Comparison of ENCODE assay signal across 8 cellular contexts in genomic region chr12:14396071-14396470, GRCh38. TPM values are rescaled to one million over a fixed set of nuclear protein-coding genes. Genes with fewer than 3 reads are reported as not detected.
DNase-seq lines count a peak whose midpoint lies in the region; ATAC-seq, FAIRE-seq and TF ChIP-seq lines count a peak whose summit lies in the region.

No MANE protein-coding gene starts in this region.

- H2AFZ ChIP-seq in HepG2 (ENCODE audit: low read length) = no peak overlapping the region

- peaks cover 0 to 41% (median 0%) of the 10 kb centered on the region in 4 donors for H3K4me1 ChIP-seq in right lobe of liver
- peaks cover 10% of the 10 kb centered on the region for H3K4me1 ChIP-seq in HepG2 (ENCODE audit: insufficient read depth, low read length)
- H3K4me1 ChIP-seq in aorta (ENCODE audit: control insufficient read depth in 1 of 2, insufficient read depth in 2 of 2, low read length in 2 of 2) = peaks cover 0 to 2% of the 10 kb centered on the region in 2 donors

- in situ Hi-C loops in HepG2 (cut with HindIII; ENCODE audit: extremely low pct_ligation_motif_present, low pct_unique_long_range_greater_than_20kb) = no loop called here

- no peaks in the 10 kb centered on the region for H4K20me1 ChIP-seq in HepG2 (ENCODE audit: insufficient read depth, low read length)

- POLR2A ChIA-PET in HepG2 (lab: Yijun Ruan, JAX) = no interaction called here

- TF ChIP-seq EP300 in HepG2 (IDR thresholded peaks at IDR 0.05; ENCODE audit: low read depth in 2 of 2, low read length in 2 of 2) (no peak), HepG2 (CRISPR knock-in tag; IDR thresholded peaks at IDR 0.05; ENCODE audit: borderline replicate concordance) (no peak)

- H3K4me3 ChIP-seq in right lobe of liver = no peak overlapping the region
- no peak overlapping the region for H3K4me3 ChIP-seq in HepG2 (replicated peaks in 1 of 3; ENCODE audit: insufficient read depth in 1 of 3, low read depth in 2 of 3, low read length in 3 of 3)
- peak overlapping the region; percentile 22 for H3K4me3 ChIP-seq in coronary artery
- no peak overlapping the region for H3K4me3 ChIP-seq in aorta (ENCODE audit: low read length in 2 of 2)

- DNase-seq in right lobe of liver (no peak), HepG2 (ENCODE audit: low spot score) (no peak), coronary artery (ENCODE audit: low spot score) (no peak), aorta (no peak), posterior cingulate gyrus (no peak), retina (no peak), DMS153 (lab: John Stamatoyannopoulos, UW) (no peak)

- TF ChIP-seq CTCF in right lobe of liver (IDR thresholded peaks at IDR 0.05) (no peak), HepG2 (CRISPR knock-in tag; IDR thresholded peaks at IDR 0.05) (no peak), coronary artery (IDR thresholded peaks at IDR 0.05) (no peak)

- BruUV-seq in HepG2 (replicated peaks; lab: Mats Ljungman, UMichigan) = no TSS peak

- intact Hi-C loops in right lobe of liver (cut with DNase I) = no loop called here
- intact Hi-C loops in HepG2 (cut with micrococcal nuclease; ENCODE audit: unreplicated experiment) = no loop called here
- intact Hi-C loops in aorta (cut with DNase I) = no loop called here
- intact Hi-C loops in posterior cingulate gyrus (cut with DNase I) = no loop called here

- H3K27me3 ChIP-seq in right lobe of liver (no peaks in the 10 kb centered on the region), HepG2 (ENCODE audit: control insufficient read depth in 1 of 2, insufficient read depth in 2 of 2, low read length in 2 of 2) (no peaks in the 10 kb centered on the region), aorta (ENCODE audit: control insufficient read depth in 1 of 2, insufficient read depth in 2 of 2, low read length in 1 of 2) (no peaks in the 10 kb centered on the region)

- TF ChIP-seq RAD21 in HepG2 (CRISPR knock-in tag; IDR thresholded peaks at IDR 0.05) = no peak

- ATAC-seq in right lobe of liver = peak; percentile 43 to 69 (median 52)
- ATAC-seq in HepG2 = no peak
- ATAC-seq in HG03175 (IDR thresholded peaks at IDR 0.05; ENCODE audit: unreplicated experiment) = peak; percentile 70
- peak; percentile 78 for ATAC-seq in aorta (ENCODE audit: low FRiP score)

- peak; percentile 22 for TF ChIP-seq POLR2A in right lobe of liver (IDR thresholded peaks at IDR 0.05)
- TF ChIP-seq POLR2A in HepG2 (IDR thresholded peaks at IDR 0.05; ENCODE audit: insufficient read depth in 1 of 2, low read depth in 2 of 2, low read length in 2 of 2) = no peak

- 0% methylated on average over 1 of the region's 1 CpG for WGBS in right lobe of liver (ENCODE audit: insufficient coverage, low coverage, low lambda C conversion rate, missing lambda C conversion rate)
- 59% methylated on average over 1 of the region's 1 CpG for WGBS in HepG2 (ENCODE audit: low lambda C conversion rate)
- WGBS in aorta, 2 donors = 7 to 13% methylated on average over 1 of the region's 1 CpG

- H3K4me2 ChIP-seq in HepG2 (ENCODE audit: low read depth, low read length) = no peak overlapping the region

- H3K79me2 ChIP-seq in HepG2 (ENCODE audit: insufficient read depth, low read length) = peaks cover 7% of the 10 kb centered on the region

- CTCF ChIA-PET in HepG2 (lab: Yijun Ruan, JAX; ENCODE audit: low intra/inter-chr PET ratio, low total read pairs) = no interaction called here

- peaks cover 0 to 5% (median 0%) of the 10 kb centered on the region in 4 donors for H3K9me3 ChIP-seq in right lobe of liver
- H3K9me3 ChIP-seq in HepG2 (ENCODE audit: low read length) = no peaks in the 10 kb centered on the region
- H3K9me3 ChIP-seq in aorta (ENCODE audit: control insufficient read depth, low read length) = no peaks in the 10 kb centered on the region

- no peak overlapping the region for H3K9ac ChIP-seq in HepG2 (ENCODE audit: insufficient read depth, low read depth, low read length)

- FAIRE-seq in HepG2 (lab: Jason Lieb, UNC) = no peak

- H3K27ac ChIP-seq in right lobe of liver = peak overlapping the region in 1 of 3 donors; percentile 47
- no peak overlapping the region for H3K27ac ChIP-seq in HepG2 (ENCODE audit: extremely low read length, insufficient read depth, low read length)
- peak overlapping the region; percentile 32 to 44 for H3K27ac ChIP-seq in coronary artery
- peak overlapping the region; percentile 19 to 43 for H3K27ac ChIP-seq in aorta (ENCODE audit: low read depth in 1 of 2, low read length in 2 of 2)

- H3K36me3 ChIP-seq in right lobe of liver (no peaks in the 10 kb centered on the region), HepG2 (replicated peaks in 1 of 2; ENCODE audit: control insufficient read depth in 1 of 2, insufficient read depth in 2 of 2, low read length in 2 of 2) (no peaks in the 10 kb centered on the region), aorta (ENCODE audit: control insufficient read depth in 1 of 2, insufficient read depth in 2 of 2, low read length in 1 of 2) (no peaks in the 10 kb centered on the region)

TF ChIP-seq in HepG2, 621 proteins besides CTCF, POLR2A, EP300 and RAD21 (continues in another document):
- TF ChIP-seq ZBTB4 (CRISPR knock-in tag; IDR thresholded peaks at IDR 0.05; ENCODE audit: borderline replicate concordance) (no peak), RORA (CRISPR knock-in tag; IDR thresholded peaks at IDR 0.05) (no peak), FOXK1 (CRISPR knock-in tag; IDR thresholded peaks at IDR 0.05; ENCODE audit: borderline replicate concordance, low read depth) (no peak), HMG20B (CRISPR knock-in tag; conservative IDR thresholded peaks at IDR 0.05) (no peak), KMT2B (CRISPR knock-in tag; IDR thresholded peaks at IDR 0.05) (no peak), SRSF4 (IDR thresholded peaks at IDR 0.05; ENCODE audit: low read depth, low read length, poor library complexity, severe bottlenecking) (no peak), ZNF567 (CRISPR knock-in tag; IDR thresholded peaks at IDR 0.05; ENCODE audit: borderline replicate concordance) (no peak), MBNL3 (CRISPR knock-in tag; conservative IDR thresholded peaks at IDR 0.05) (no peak), THAP11 (CRISPR knock-in tag; IDR thresholded peaks at IDR 0.05) (no peak), REXO4 (CRISPR knock-in tag; IDR thresholded peaks at IDR 0.05; ENCODE audit: borderline replicate concordance) (no peak), ZNF550 (CRISPR knock-in tag; IDR thresholded peaks at IDR 0.05; ENCODE audit: borderline replicate concordance) (no peak), KAT8 (CRISPR knock-in tag; IDR thresholded peaks at IDR 0.05) (no peak), NFYC (CRISPR knock-in tag; IDR thresholded peaks at IDR 0.05) (no peak), ZBTB42 (CRISPR knock-in tag; IDR thresholded peaks at IDR 0.05) (no peak), HOXA9 (CRISPR knock-in tag; IDR thresholded peaks at IDR 0.05; ENCODE audit: borderline replicate concordance) (no peak)

RNA-seq across cellular contexts. Expression of gene ATF7IP, which starts 30.6 kb away (rescaled TPM):
- total RNA-seq in right lobe of liver = 10 to 100 TPM; 17.5 to 33.6 (median 27.4) TPM
- 11.8 and 15.2 TPM in 2 replicates for total RNA-seq in HepG2 (2016; rRNA removed; fragmentation: Illumina TruSeq; extraction: Trizol)
- 13.2 and 15.0 TPM in 2 replicates for total RNA-seq in HepG2 (2016; cell fraction: cytosol; rRNA removed; fragmentation: Illumina TruSeq; extraction: Trizol; ENCODE audit: low read depth)
- total RNA-seq in HepG2 (2016; cell fraction: insoluble cytoplasmic fraction; rRNA removed; fragmentation: Illumina TruSeq; extraction: Trizol) = 7.3 and 14.4 TPM in 2 replicates
- total RNA-seq in HepG2 (2016; cell fraction: membrane; rRNA removed; fragmentation: Illumina TruSeq; extraction: Trizol) = 15.8 and 17.6 TPM in 2 replicates
- total RNA-seq in HepG2 (2016; cell fraction: nucleus; rRNA removed; fragmentation: Illumina TruSeq; extraction: Trizol) = 12.9 and 14.6 TPM in 2 replicates
- polyA plus RNA-seq in HepG2 (2011; rRNA removed) = 1.5 and 1.8 TPM in 2 replicates
- 0.78 and 0.96 TPM in 2 replicates for polyA plus RNA-seq in HepG2 (2011; cell fraction: cytosol; rRNA removed)
- polyA plus RNA-seq in HepG2 (2011; cell fraction: nucleus; rRNA removed) = 1.6 and 1.9 TPM in 2 replicates
- polyA plus RNA-seq in HepG2 (2012) = 1.4 and 4.3 TPM in 2 replicates
- 0.19 and 0.22 TPM in 2 replicates for polyA plus RNA-seq in HepG2 (2016; cell fraction: cytosol; fragmentation: Illumina TruSeq; extraction: Trizol; ENCODE audit: low read depth)
- 5.7 and 6.5 TPM in 2 replicates for polyA plus RNA-seq in HepG2 (2016; cell fraction: insoluble cytoplasmic fraction; fragmentation: Illumina TruSeq; extraction: Trizol; ENCODE audit: low read depth)
- 0.56 and 0.68 TPM in 2 replicates for polyA plus RNA-seq in HepG2 (2016; cell fraction: membrane; fragmentation: Illumina TruSeq; extraction: Trizol; ENCODE audit: low read depth)
- 3.9 and 4.7 TPM in 2 replicates for polyA plus RNA-seq in HepG2 (2016; cell fraction: nucleus; fragmentation: Illumina TruSeq; extraction: Trizol; ENCODE audit: insufficient read depth, low read depth)
- 12.7 and 41.4 TPM in 2 replicates for polyA minus RNA-seq in HepG2 (2011; rRNA and poly(A)+ RNA removed; ENCODE audit: low replicate concordance)
- 4.7 TPM in 2 replicates for polyA minus RNA-seq in HepG2 (2011; cell fraction: cytosol; rRNA and poly(A)+ RNA removed)
- 15.3 and 17.4 TPM in 2 replicates for polyA minus RNA-seq in HepG2 (2011; cell fraction: nucleus; rRNA and poly(A)+ RNA removed)
- 10 to 100 TPM; 54.5 to 98.4 TPM for total RNA-seq in aorta
- polyA plus RNA-seq in aorta = 1 to 10 TPM; 7.0 to 8.9 TPM
